28 cellular contexts compared by ENCODE assay signal in genomic region chr19:33862991-33863390, GRCh38.
A peak's percentile ranks its signal among the peaks of the same experiment; 100 is the strongest.
DNase-seq lines count a peak whose midpoint lies in the region; ATAC-seq and TF ChIP-seq lines count a peak whose summit lies in the region.
"Had no signal": no experiment of that assay in that cellular context is flagged by ENCODE, and none has a peak within 500 bp of the region (broad histone marks: within the 10 kb centered on the region; RNA-seq: fewer than 3 reads in every experiment).

No MANE protein-coding gene starts in this region.

- no peaks in the 10 kb centered on the region for H3F3A ChIP-seq in SK-N-SH (replicated peaks; ENCODE audit: insufficient read depth)

- H3K27ac ChIP-seq in SK-N-SH (ENCODE audit: low read depth in 2 of 2, low read length in 1 of 2): peak overlapping the region in 1 of 2 experiments; percentile 56; a peak in 2 of 4 replicates
- H3K27ac ChIP-seq: 22Rv1, C4-2B, HL-60, KMS-11, PC-9 had no signal

- peaks cover 0 to 27% of the 10 kb centered on the region in 2 experiments; a peak in 1 of 4 replicates for H3K4me1 ChIP-seq in SK-N-SH (ENCODE audit: control insufficient read depth in 1 of 2, insufficient read depth in 2 of 2, low read depth in 1 of 2, low read length in 1 of 2)
- H3K4me1 ChIP-seq: Caco-2 had no signal

- H3K4me3 ChIP-seq in SK-N-SH (ENCODE audit: low read depth in 2 of 2, low read length in 1 of 2) (no peak overlapping the region), foreskin fibroblast (ENCODE audit: low read depth in 1 of 2, low read length in 2 of 2) (no peak overlapping the region)
- H3K4me3 ChIP-seq: GM12878, PC-9 had no signal

- peak in 1 of 2 experiments; percentile 69; a peak in 2 of 4 replicates for TF ChIP-seq EP300 in SK-N-SH (IDR thresholded peaks at IDR 0.05; ENCODE audit: borderline replicate concordance in 1 of 2, low read depth in 1 of 2, low read length in 1 of 2)

- no peak; the same call in 2 of the 3 replicates for ATAC-seq in SK-N-SH treated with all-trans-retinoic acid at 6 μM for 48 hours
- ATAC-seq: CD8-positive, alpha-beta T cell; GM12878 had no signal

- H3K9me3 ChIP-seq in SK-N-SH: no peaks in the 10 kb centered on the region
- H3K9me3 ChIP-seq: Caco-2 had no signal

- TF ChIP-seq RAD21 in SK-N-SH (IDR thresholded peaks at IDR 0.05; ENCODE audit: low read length): no peak; the same call in 1 of the 2 replicates

- 32% methylated on average over 4 of the region's 4 CpGs for WGBS in SK-N-SH (ENCODE audit: low lambda C conversion rate)

- no peaks in the 10 kb centered on the region for H3K9me2 ChIP-seq in SK-N-SH

- H2AFZ ChIP-seq in SK-N-SH (ENCODE audit: low read depth): no peak overlapping the region
- H2AFZ ChIP-seq: PC-9 had no signal

- no peaks in the 10 kb centered on the region for H4K20me1 ChIP-seq in SK-N-SH (ENCODE audit: insufficient read depth)

- TF ChIP-seq CTCF in SK-N-SH (IDR thresholded peaks at IDR 0.05): no peak
- TF ChIP-seq CTCF in foreskin fibroblast (IDR thresholded peaks at IDR 0.05; ENCODE audit: low read depth, low read length): no peak

- H3K36me3 ChIP-seq in SK-N-SH (replicated peaks in 1 of 2; ENCODE audit: control insufficient read depth in 1 of 2, insufficient read depth in 2 of 2, low read length in 1 of 2): no peaks in the 10 kb centered on the region

- H3K79me2 ChIP-seq in SK-N-SH (ENCODE audit: insufficient read depth): no peaks in the 10 kb centered on the region

- no peak overlapping the region for H3K9ac ChIP-seq in SK-N-SH
- H3K9ac ChIP-seq: KMS-11 had no signal

- POLR2A ChIA-PET in SK-N-SH (lab: Yijun Ruan, JAX): interaction anchor here (1.2 to 1.4 kb wide), 2 partner anchors 44 to 66 kb away, joined by 5 to 11 read pairs; partner anchors contain the start of gene KCTD15

- DNase-seq in SK-N-SH: peak; percentile 83
- peak; percentile 29 for DNase-seq in SK-N-DZ (ENCODE audit: low spot score)
- DNase-seq in left kidney (ENCODE audit: low read depth, low spot score): peak; percentile 40
- peak; percentile 36 for DNase-seq in retina
- no peak for DNase-seq in foreskin fibroblast
- DNase-seq in LoVo (ENCODE audit: low spot score): no peak
- no peak for DNase-seq in stimulated activated CD4-positive, alpha-beta T cell treated with anti-CD3 and anti-CD28 coated beads, Interleukin-15, amount 100 ng/mL, for 24 hours
- DNase-seq: Caco-2; CD8-positive, alpha-beta T cell; GDM1; HCEC 1CT; NCI-H1048; NCI-H1417; NCI-H1694; NCI-H2029 treated with DMSO at 0.1 percent for 48 hours; NCI-H446 treated with DMSO at 0.1 percent for 48 hours; NCI-H526; NCI-H82; NK-92 treated with Interleukin-12 subunit alpha and Interleukin-12 subunit beta, amount 100 ng/mL, for 24 hours; PC-9; RPMI8226; SHP77 treated with DMSO at 0.1 percent for 48 hours had no signal

- CTCF ChIA-PET in SK-N-SH (lab: Yijun Ruan, JAX): interaction anchor here (0.7 to 2.4 kb wide), 4 partner anchors 68 to 233 kb away, joined by 3 to 10 read pairs (median 4); no protein-coding TSS in a partner anchor

- no peak overlapping the region for H3K4me2 ChIP-seq in SK-N-SH
- H3K4me2 ChIP-seq: KMS-11, PC-9 had no signal

- H3K27me3 ChIP-seq in SK-N-SH (ENCODE audit: insufficient read depth): no peaks in the 10 kb centered on the region

TF ChIP-seq in SK-N-SH, 30 proteins besides CTCF, POLR2A, EP300 and RAD21:
- TF ChIP-seq CHD2 (IDR thresholded peaks at IDR 0.05; ENCODE audit: low read length, partially characterized antibody): peak; percentile 73
- TF ChIP-seq GATA2 (CRISPR knock-in tag; IDR thresholded peaks at IDR 0.05): peak; percentile 29; the same call in 1 of the 2 replicates
- peak; percentile 72; the same call in 1 of the 2 replicates for TF ChIP-seq RCOR1 (IDR thresholded peaks at IDR 0.05; ENCODE audit: low read length)
- no peak for TF ChIP-seq NFIC (IDR thresholded peaks at IDR 0.05; ENCODE audit: borderline replicate concordance)
TF ChIP-seq in SK-N-SH: peak in this region for 3.

TF ChIP-seq in SK-N-SH treated with all-trans-retinoic acid at 6 μM for 48 hours, 23 proteins besides CTCF, POLR2A, EP300 and RAD21:
- TF ChIP-seq ZNF70 (CRISPR knock-in tag; IDR thresholded peaks at IDR 0.05) (no peak), ESRRG (CRISPR knock-in tag; IDR thresholded peaks at IDR 0.05) (no peak)

Comparison
In these comparisons a context has a peak if more than half of its experiments do, and no peak if none do; other contexts are left out.
1. DNase-seq: peak in SK-N-SH (single experiment), SK-N-DZ (single experiment), left kidney (single experiment) and retina (single experiment); none in foreskin fibroblast (0 of 2), LoVo (single experiment) and stimulated activated CD4-positive, alpha-beta T cell treated with anti-CD3 and anti-CD28 coated beads, Interleukin-15, amount 100 ng/mL, for 24 hours (single experiment).